ENCODE assay signal across 1 cellular context in the genomic region with DNA sequence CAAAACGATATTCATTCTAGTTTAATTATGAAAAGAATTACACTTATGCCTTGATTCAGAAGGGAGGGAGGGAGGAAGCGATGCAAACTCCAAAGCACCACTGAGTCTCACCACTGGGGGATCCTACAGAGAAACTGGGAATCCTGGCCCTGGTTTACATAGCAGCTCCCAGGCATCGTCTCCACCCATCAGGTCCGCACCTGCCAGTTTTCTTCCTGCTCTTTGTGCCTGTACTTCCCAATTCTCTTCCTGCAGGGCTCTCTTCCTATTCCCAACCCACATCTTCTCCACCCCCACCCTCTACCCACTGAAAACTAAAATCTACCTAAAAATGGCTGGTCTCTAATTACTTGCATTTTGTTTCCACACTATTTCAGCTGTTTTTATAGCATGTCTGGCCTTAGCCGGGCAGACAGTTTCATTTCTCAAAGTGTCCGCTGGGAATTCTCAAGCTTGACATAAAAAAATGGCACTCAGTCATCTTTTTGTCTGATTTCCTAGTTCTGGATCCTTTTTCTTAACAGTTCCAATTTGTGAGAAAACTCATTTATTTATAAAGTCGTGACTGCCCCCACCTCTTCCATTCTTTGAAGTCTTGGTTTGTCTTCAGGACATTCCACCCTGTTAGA.
TF ChIP-seq lines count a peak whose summit lies in the region.

No MANE protein-coding gene starts in this region.

TF ChIP-seq in K562, 482 proteins besides CTCF, POLR2A, EP300 and RAD21 (continued from another document):
- 0 out of 2 replicates have a peak, but pooled peaks have one; percentile 43 for TF ChIP-seq GABPB1 (CRISPR knock-in tag; IDR thresholded peaks at IDR 0.05)
- TF ChIP-seq CHD1 (IDR thresholded peaks at IDR 0.05; ENCODE audit: low read length) = no peak
TF ChIP-seq in K562: peak in this region for 2.
